8 cellular contexts compared by ENCODE assay signal in the genomic region with DNA sequence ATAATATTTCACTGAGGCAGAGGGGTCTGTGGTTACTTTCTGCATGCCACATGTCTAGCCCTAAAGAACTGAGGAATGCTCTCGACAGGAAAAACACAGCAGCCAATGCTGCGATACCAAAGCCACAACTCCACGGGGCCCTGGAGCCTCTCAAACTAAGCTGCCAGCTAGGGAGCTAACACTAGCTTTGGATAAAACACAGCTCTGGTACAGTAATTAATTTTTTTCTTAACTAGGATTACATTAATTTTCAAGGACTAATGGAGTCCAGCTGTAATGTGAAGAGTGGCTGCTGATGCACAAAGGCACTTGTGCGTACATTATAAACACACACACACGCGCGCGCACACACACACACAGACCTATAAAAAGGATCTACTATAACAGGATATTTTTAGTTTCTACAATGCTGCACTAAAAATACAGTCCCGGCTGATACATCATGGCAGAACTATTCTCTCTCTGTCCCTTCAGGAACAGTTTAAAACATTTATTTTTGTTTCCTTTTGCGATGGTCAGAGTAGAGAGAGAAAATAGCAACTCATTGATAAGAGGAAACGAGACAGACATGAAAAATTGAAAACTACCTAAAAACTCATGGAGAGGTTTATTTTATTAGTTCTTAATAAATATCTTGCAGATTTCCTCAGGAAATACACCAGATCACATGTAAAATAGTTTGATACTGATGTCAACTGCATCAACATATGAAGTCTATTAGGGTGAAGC.
DNase-seq lines count a peak whose midpoint lies in the region; ATAC-seq and TF ChIP-seq lines count a peak whose summit lies in the region.

No MANE protein-coding gene starts in this region.

- no peaks in the 10 kb centered on the region for H3K9me2 ChIP-seq in MM.1S (replicated peaks; ENCODE audit: insufficient read depth, low read length)

- H2AFZ ChIP-seq in MM.1S (ENCODE audit: low read length): 0 out of 2 replicates have a peak overlapping the region, but pooled peaks have one; percentile 13

- TF ChIP-seq CTCF in AG09309 (IDR thresholded peaks at IDR 0.05; ENCODE audit: control insufficient read depth, insufficient read depth, low read depth, low read length, missing control alignments): no peak
- TF ChIP-seq CTCF in MM.1S (IDR thresholded peaks at IDR 0.05; ENCODE audit: low read length): no peak
- no peak for TF ChIP-seq CTCF in colonic mucosa (IDR thresholded peaks at IDR 0.05)

- peak overlapping the region; percentile 97 for H3K27ac ChIP-seq in MM.1S (ENCODE audit: low read length)
- peak overlapping the region; percentile 73 for H3K27ac ChIP-seq in colonic mucosa
- peak overlapping the region; percentile 83 for H3K27ac ChIP-seq in muscle layer of colon (ENCODE audit: low read depth, low read length)

- no peaks in the 10 kb centered on the region for H3K9me3 ChIP-seq in MM.1S (replicated peaks; ENCODE audit: insufficient read depth, low read length)
- no peaks in the 10 kb centered on the region for H3K9me3 ChIP-seq in colonic mucosa
- no peaks in the 10 kb centered on the region for H3K9me3 ChIP-seq in muscle layer of colon (ENCODE audit: low read length)

- no peaks in the 10 kb centered on the region for H4K20me1 ChIP-seq in MM.1S (ENCODE audit: insufficient read depth, low read length)

- peaks cover 27% of the 10 kb centered on the region for H3F3A ChIP-seq in MM.1S (ENCODE audit: insufficient read depth, low read length)

- H3K27me3 ChIP-seq in MM.1S (replicated peaks; ENCODE audit: insufficient read depth, low read length): no peaks in the 10 kb centered on the region
- no peaks in the 10 kb centered on the region for H3K27me3 ChIP-seq in colonic mucosa
- no peaks in the 10 kb centered on the region for H3K27me3 ChIP-seq in muscle layer of colon (ENCODE audit: control insufficient read depth in 1 of 2, insufficient read depth in 2 of 2, low read length in 2 of 2)

- H3K9ac ChIP-seq in MM.1S (ENCODE audit: low read length) (peak overlapping the region; percentile 76), colonic mucosa (ENCODE audit: low read depth in 2 of 2, low read length in 2 of 2) (peak overlapping the region; percentile 45 to 62), muscle layer of colon (ENCODE audit: low read length) (peak overlapping the region; percentile 31)

- intact Hi-C loops in colonic mucosa (cut with DNase I): no loop called here

- no peak for ATAC-seq in HG02981 (IDR thresholded peaks at IDR 0.05; ENCODE audit: unreplicated experiment)

- peaks cover 42% of the 10 kb centered on the region for H3K79me2 ChIP-seq in MM.1S (ENCODE audit: low read length)

- no peaks in the 10 kb centered on the region for H3K36me3 ChIP-seq in MM.1S (replicated peaks; ENCODE audit: insufficient read depth, low read length)
- no peaks in the 10 kb centered on the region for H3K36me3 ChIP-seq in colonic mucosa
- H3K36me3 ChIP-seq in muscle layer of colon (ENCODE audit: insufficient read depth, low read length): peaks cover 6% of the 10 kb centered on the region

- peak overlapping the region; percentile 86 for H3K4me2 ChIP-seq in MM.1S (ENCODE audit: low read depth, low read length)

- DNase-seq in AG09309 (ENCODE audit: low read depth) (no peak), MM.1S (peak; percentile 77), colonic mucosa (no peak), mucosa of gallbladder (ENCODE audit: low spot score) (no peak), OCI-M2 (lab: John Stamatoyannopoulos, UW; ENCODE audit: unreplicated experiment) (no peak), NOMO-1 treated with DMSO at 0.1 percent for 48 hours (lab: John Stamatoyannopoulos, UW; ENCODE audit: unreplicated experiment) (no peak)

- H3K4me3 ChIP-seq in AG09309 (ENCODE audit: control insufficient read depth, low read depth, low read length) (peak overlapping the region; percentile 34; the same call in 1 of the 2 replicates), MM.1S (ENCODE audit: low read length) (peak overlapping the region; percentile 49), colonic mucosa (no peak overlapping the region), muscle layer of colon (ENCODE audit: low read depth in 1 of 2, low read length in 2 of 2) (peak overlapping the region in 1 of 2 donors; percentile 17)

- H3K4me1 ChIP-seq in MM.1S (ENCODE audit: low read length): peaks cover 22% of the 10 kb centered on the region
- no peaks in the 10 kb centered on the region for H3K4me1 ChIP-seq in colonic mucosa
- H3K4me1 ChIP-seq in muscle layer of colon (ENCODE audit: insufficient read depth, low read length): peaks cover 57% of the 10 kb centered on the region
